Comparison of ENCODE assay signal across 8 cellular contexts in the genomic region with DNA sequence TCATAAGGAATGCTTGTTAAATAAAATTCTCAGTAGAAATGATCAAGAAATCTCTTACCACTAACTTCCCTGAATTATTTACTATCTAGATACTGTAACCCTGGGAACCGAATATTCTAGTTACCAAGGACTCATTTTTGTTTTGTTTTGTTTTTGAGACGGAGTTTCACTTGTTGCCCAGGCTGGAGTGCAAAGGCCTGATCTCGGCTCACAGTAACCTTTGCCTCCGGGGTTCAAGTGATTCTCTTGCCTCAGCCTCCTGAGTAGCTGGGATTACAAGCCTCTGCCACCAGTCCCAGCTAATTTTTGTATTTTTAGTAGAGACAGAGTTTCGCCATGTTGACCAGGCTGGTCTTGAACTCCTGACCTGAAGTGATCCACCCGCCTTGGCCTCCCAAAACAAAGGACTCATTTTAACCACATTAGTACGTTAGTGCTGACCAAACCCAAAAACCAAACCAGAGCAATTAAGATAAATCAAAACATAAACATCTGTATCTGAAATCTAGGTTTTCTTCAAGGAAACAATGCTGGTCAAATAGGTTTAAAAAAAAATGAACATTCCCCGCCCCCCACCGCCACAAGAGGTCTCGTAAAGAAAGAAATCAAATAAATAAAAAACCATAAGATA.
DNase-seq lines count a peak whose midpoint lies in the region; ATAC-seq and TF ChIP-seq lines count a peak whose summit lies in the region.
"Had no signal": no experiment of that assay in that cellular context is flagged by ENCODE, and none has a peak within 500 bp of the region (broad histone marks: within the 10 kb centered on the region; RNA-seq: fewer than 3 reads in every experiment).

No MANE protein-coding gene starts in this region.

- H3K4me1 ChIP-seq in DND-41 (ENCODE audit: insufficient read depth, low read length): peaks cover 44% of the 10 kb centered on the region

- H3K4me2 ChIP-seq in DND-41 (ENCODE audit: insufficient read depth, low read length): peak overlapping the region; percentile 80; the same call in 1 of the 2 replicates

- peaks cover 86% of the 10 kb centered on the region for H3K79me2 ChIP-seq in DND-41 (ENCODE audit: insufficient read depth, low read length)

- H3K4me3 ChIP-seq in DND-41 (ENCODE audit: low read depth in 1 of 2, low read length in 2 of 2): no peak overlapping the region; a peak in 1 of 4 replicates

- H3K27me3 Mint-ChIP-seq in nephron (ENCODE audit: low read depth): no peaks in the 10 kb centered on the region

- DNase-seq in DND-41 (no peak), MV-4-11 (lab: John Stamatoyannopoulos, UW) (peak; percentile 42), LoVo (ENCODE audit: low spot score) (no peak)
- DNase-seq in central memory CD4-positive, alpha-beta T cell: peak; percentile 34
- DNase-seq: NCI-H526 had no signal

- peak overlapping the region; percentile 57 to 93 (median 92) for H3K4me3 Mint-ChIP-seq in nephron

- peaks cover 59% of the 10 kb centered on the region for H4K20me1 ChIP-seq in DND-41 (ENCODE audit: insufficient read depth, low read length)

- no peaks in the 10 kb centered on the region for H3K9me3 Mint-ChIP-seq in nephron

- H3K9me3 ChIP-seq in DND-41 (ENCODE audit: insufficient read depth, low read length, severe bottlenecking): no peaks in the 10 kb centered on the region

- no peak overlapping the region for H2AFZ ChIP-seq in DND-41 (ENCODE audit: low read depth, low read length)

- H3K36me3 ChIP-seq in DND-41 (ENCODE audit: insufficient read depth, low read length): peaks cover 42% of the 10 kb centered on the region

- H3K36me3 Mint-ChIP-seq in nephron (ENCODE audit: low read depth): peaks cover 24% of the 10 kb centered on the region

- peak overlapping the region in 1 of 3 experiments; percentile 22 for H3K27ac Mint-ChIP-seq in nephron

- no peaks in the 10 kb centered on the region for H3K27me3 ChIP-seq in DND-41 (ENCODE audit: insufficient read depth, low read length, poor library complexity)

- no peak for ATAC-seq in DND-41 (ENCODE audit: insufficient read depth, low read depth)
- no peak for ATAC-seq in GM21526 (IDR thresholded peaks at IDR 0.05; ENCODE audit: low FRiP score, unreplicated experiment)
- ATAC-seq in GM18858 (IDR thresholded peaks at IDR 0.05; ENCODE audit: unreplicated experiment): no peak

- no peak overlapping the region for H3K9ac ChIP-seq in DND-41 (ENCODE audit: low read depth, low read length)

- no peak overlapping the region for H3K27ac ChIP-seq in DND-41 (ENCODE audit: low read length)

- peaks cover 17% of the 10 kb centered on the region for H3K4me1 Mint-ChIP-seq in nephron

- TF ChIP-seq CTCF in DND-41 (IDR thresholded peaks at IDR 0.05; ENCODE audit: borderline replicate concordance, extremely low read depth, low read length, poor library complexity, severe bottlenecking): no peak
- no peak for TF ChIP-seq CTCF in nephron (IDR thresholded peaks at IDR 0.05; ENCODE audit: unreplicated experiment in 3 of 3)

Comparison
In these comparisons a context has a peak if more than half of its experiments do, and no peak if none do; other contexts are left out.
1. DNase-seq: peak in MV-4-11 (single experiment) and central memory CD4-positive, alpha-beta T cell (single experiment); none in DND-41 (single experiment) and LoVo (single experiment).